Comparison of ENCODE assay signal across 12 cellular contexts in the genomic region with DNA sequence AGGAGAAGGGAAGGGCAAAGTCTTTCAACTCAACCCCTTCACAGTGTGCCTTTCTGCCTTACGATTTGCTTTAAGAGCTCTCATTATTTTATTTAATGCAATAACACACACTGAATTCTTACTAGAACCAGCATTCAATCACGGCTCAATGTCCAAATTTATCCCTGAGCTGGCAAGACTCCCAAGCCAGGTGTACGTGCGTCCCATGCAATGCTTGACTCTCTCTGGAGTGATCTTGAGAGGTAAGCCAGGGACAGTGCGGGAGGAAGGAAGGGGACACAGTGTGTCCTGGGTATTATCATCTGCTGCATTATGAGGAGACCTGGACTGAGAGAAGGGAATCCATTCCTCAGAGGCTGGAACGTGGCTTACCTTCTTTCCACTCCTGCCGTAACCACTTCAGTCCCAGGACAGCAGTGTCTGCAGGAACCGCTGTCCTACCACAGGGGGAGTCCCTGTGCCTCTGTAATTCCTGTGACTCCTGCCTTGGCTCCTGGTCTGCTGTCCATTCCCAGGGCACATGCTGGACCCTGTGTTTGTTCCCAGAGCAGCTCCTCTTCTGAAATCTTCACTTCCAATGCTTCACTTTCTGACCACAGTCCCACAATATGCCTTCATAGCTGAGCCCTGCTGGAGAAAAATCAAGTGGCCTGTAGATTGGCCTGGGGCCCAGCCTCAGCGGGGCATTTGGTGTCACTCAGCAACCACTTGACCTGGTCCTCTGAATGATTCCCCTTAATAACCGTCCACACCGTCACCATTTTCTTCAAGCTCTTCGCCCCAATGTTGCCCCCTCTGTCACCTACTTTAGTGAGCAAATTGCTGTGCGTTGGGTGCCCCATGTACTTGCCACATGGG. TPM values are rescaled to one million over a fixed set of nuclear protein-coding genes. Genes with fewer than 3 reads are reported as not detected.
DNase-seq lines count a peak whose midpoint lies in the region; ATAC-seq, FAIRE-seq and TF ChIP-seq lines count a peak whose summit lies in the region.
"Had no signal": no experiment of that assay in that cellular context is flagged by ENCODE, and none has a peak within 500 bp of the region (broad histone marks: within the 10 kb centered on the region; RNA-seq: fewer than 3 reads in every experiment).

No MANE protein-coding gene starts in this region.

- BruUV-seq in K562 (replicated peaks; lab: Mats Ljungman, UMichigan): no TSS peak

- TF ChIP-seq RAD21 in K562 (CRISPR knock-in tag; conservative IDR thresholded peaks at IDR 0.05 in 1 of 2, IDR thresholded peaks at IDR 0.05 in 1 of 2): no peak; a peak in 1 of 4 replicates

- no peaks in the 10 kb centered on the region for H3K9me1 ChIP-seq in K562 (ENCODE audit: control insufficient read depth, insufficient read depth, low read length)

- H3K79me2 ChIP-seq in K562 (ENCODE audit: control insufficient read depth, insufficient read depth, low read length): no peaks in the 10 kb centered on the region

- intact Hi-C loops in Right ventricle myocardium inferior (cut with DNase I) (no loop called here), K562 (cut with micrococcal nuclease) (no loop called here), upper lobe of right lung (cut with DNase I) (no loop called here)

- H3K36me3 ChIP-seq in right atrium auricular region: no peaks in the 10 kb centered on the region
- no peaks in the 10 kb centered on the region for H3K36me3 ChIP-seq in K562 (ENCODE audit: control insufficient read depth, insufficient read depth, low read length)
- no peaks in the 10 kb centered on the region for H3K36me3 ChIP-seq in upper lobe of right lung

- FAIRE-seq in K562 (lab: Jason Lieb, UNC): no peak

- H3K4me1 ChIP-seq in right atrium auricular region (peaks cover 0 to 8% of the 10 kb centered on the region in 2 donors), K562 (replicated peaks in 1 of 2; ENCODE audit: control insufficient read depth in 2 of 2, insufficient read depth in 2 of 2, low read length in 2 of 2) (no peaks in the 10 kb centered on the region), upper lobe of right lung (no peaks in the 10 kb centered on the region)

- no peak for TF ChIP-seq EP300 in K562 (IDR thresholded peaks at IDR 0.05; ENCODE audit: low read length)

- DNase-seq in Right ventricle myocardium inferior (ENCODE audit: missing footprints) (no peak), right atrium auricular region (ENCODE audit: low spot score) (no peak), K562 (ENCODE audit: extremely low read depth in 1 of 4, low spot score in 3 of 4) (peak in 1 of 4 experiments; percentile 14), iPS-NIHi7 (ENCODE audit: extremely low spot score) (peak; percentile 54), upper lobe of right lung (no peak), SIG-M5 (lab: John Stamatoyannopoulos, UW) (no peak), DMS53 (lab: John Stamatoyannopoulos, UW) (no peak)
- DNase-seq: activated CD4-positive, alpha-beta memory T cell treated with anti-CD3 and anti-CD28 coated beads for 36 hours; aorta; effector CD4-positive, alpha-beta T cell; posterior cingulate gyrus had no signal

- H3K9me3 ChIP-seq in right atrium auricular region (no peaks in the 10 kb centered on the region), K562 (replicated peaks; ENCODE audit: control insufficient read depth, insufficient read depth, low read depth, low read length) (no peaks in the 10 kb centered on the region), upper lobe of right lung (no peaks in the 10 kb centered on the region)

- TF ChIP-seq CTCF in right atrium auricular region (IDR thresholded peaks at IDR 0.05) (peak in 1 of 2 donors; percentile 28), K562 (IDR thresholded peaks at IDR 0.05 in 2 of 3, conservative IDR thresholded peaks at IDR 0.05 in 1 of 3; ENCODE audit: insufficient read depth in 2 of 3, low read depth in 1 of 3, low read length in 3 of 3) (peak; percentile 28 to 52 (median 46); a peak in 4 of 6 replicates), upper lobe of right lung (IDR thresholded peaks at IDR 0.05) (no peak)

- no peak overlapping the region for H3K4me2 ChIP-seq in K562 (ENCODE audit: insufficient read depth, low read length)

- H3K9ac ChIP-seq in K562 (ENCODE audit: insufficient read depth in 1 of 2, low read depth in 2 of 2, low read length in 2 of 2): no peak overlapping the region

- H3K27me3 ChIP-seq in right atrium auricular region (no peaks in the 10 kb centered on the region), K562 (ENCODE audit: control insufficient read depth in 2 of 2, insufficient read depth in 2 of 2, low read length in 2 of 2) (peaks cover 28 to 59% of the 10 kb centered on the region in 2 experiments; a peak in 4 of 5 replicates), upper lobe of right lung (no peaks in the 10 kb centered on the region)

- TF ChIP-seq POLR2A in K562 (conservative IDR thresholded peaks at IDR 0.05): no peak

- H4K20me1 ChIP-seq in K562 (replicated peaks; ENCODE audit: control insufficient read depth, insufficient read depth, low read length): no peaks in the 10 kb centered on the region

- CTCF ChIA-PET in K562 (lab: Yijun Ruan, JAX; ENCODE audit: low intra/inter-chr PET ratio): no interaction called here

- no peak overlapping the region for H3K4me3 ChIP-seq in right atrium auricular region
- H3K4me3 ChIP-seq in K562: no peak overlapping the region
- no peak overlapping the region for H3K4me3 ChIP-seq in upper lobe of right lung

- H3K27ac ChIP-seq in right atrium auricular region: no peak overlapping the region
- no peak overlapping the region for H3K27ac ChIP-seq in K562 (ENCODE audit: extremely low read depth, low read depth, low read length)
- H3K27ac ChIP-seq in upper lobe of right lung: no peak overlapping the region

- in situ Hi-C loops in K562 (cut with MboI): no loop called here

- no peak overlapping the region for H2AFZ ChIP-seq in K562 (ENCODE audit: low read depth, low read length)

- peak; percentile 40 for ATAC-seq in Right ventricle myocardium inferior
- peak; percentile 78 for ATAC-seq in K562
- ATAC-seq in upper lobe of right lung: peak; percentile 36
- no peak for ATAC-seq in HG03571 (IDR thresholded peaks at IDR 0.05; ENCODE audit: unreplicated experiment)

- 3% methylated on average over 13 of the region's 13 CpGs for WGBS in K562 (ENCODE audit: insufficient coverage, low coverage, missing lambda C conversion rate)

- POLR2A ChIA-PET in K562 (lab: Yijun Ruan, JAX): interaction anchor here (0.7 to 1.7 kb wide), 3 partner anchors 10 to 77 kb away, joined by 3 to 4 read pairs (median 3); no protein-coding TSS in a partner anchor

TF ChIP-seq in K562, 482 proteins besides CTCF, POLR2A, EP300 and RAD21:
- TF ChIP-seq, protein P1, sequence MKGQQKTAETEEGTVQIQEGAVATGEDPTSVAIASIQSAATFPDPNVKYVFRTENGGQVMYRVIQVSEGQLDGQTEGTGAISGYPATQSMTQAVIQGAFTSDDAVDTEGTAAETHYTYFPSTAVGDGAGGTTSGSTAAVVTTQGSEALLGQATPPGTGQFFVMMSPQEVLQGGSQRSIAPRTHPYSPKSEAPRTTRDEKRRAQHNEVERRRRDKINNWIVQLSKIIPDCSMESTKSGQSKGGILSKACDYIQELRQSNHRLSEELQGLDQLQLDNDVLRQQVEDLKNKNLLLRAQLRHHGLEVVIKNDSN (CRISPR knock-in tag; IDR thresholded peaks at IDR 0.05): no peak
- TF ChIP-seq XRCC3 (IDR thresholded peaks at IDR 0.05): no peak
- TF ChIP-seq, protein P2, sequence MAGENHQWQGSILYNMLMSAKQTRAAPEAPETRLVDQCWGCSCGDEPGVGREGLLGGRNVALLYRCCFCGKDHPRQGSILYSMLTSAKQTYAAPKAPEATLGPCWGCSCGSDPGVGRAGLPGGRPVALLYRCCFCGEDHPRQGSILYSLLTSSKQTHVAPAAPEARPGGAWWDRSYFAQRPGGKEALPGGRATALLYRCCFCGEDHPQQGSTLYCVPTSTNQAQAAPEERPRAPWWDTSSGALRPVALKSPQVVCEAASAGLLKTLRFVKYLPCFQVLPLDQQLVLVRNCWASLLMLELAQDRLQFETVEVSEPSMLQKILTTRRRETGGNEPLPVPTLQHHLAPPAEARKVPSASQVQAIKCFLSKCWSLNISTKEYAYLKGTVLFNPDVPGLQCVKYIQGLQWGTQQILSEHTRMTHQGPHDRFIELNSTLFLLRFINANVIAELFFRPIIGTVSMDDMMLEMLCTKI (IDR thresholded peaks at IDR 0.05; ENCODE audit: partially characterized antibody): no peak
- no peak for TF ChIP-seq ZNF282 (CRISPR knock-in tag; IDR thresholded peaks at IDR 0.05)
- no peak for TF ChIP-seq PML (IDR thresholded peaks at IDR 0.05; ENCODE audit: low read length)
- no peak for TF ChIP-seq GTF2F1 (IDR thresholded peaks at IDR 0.05; ENCODE audit: low read depth, low read length)

RNA-seq across cellular contexts. Expression of a gene that starts 28.6 kb away (rescaled TPM):
- total RNA-seq in Right ventricle myocardium inferior (1.4 TPM), right atrium auricular region (under 1 TPM; 0.43 to 0.70 TPM), K562 (2014; rRNA removed) (not detected in 2 replicates), K562 (2014; rRNA removed; fragmentation: Illumina TruSeq; extraction: Trizol) (not detected in 2 replicates), K562 (2015; rRNA removed; fragmentation: Illumina TruSeq; extraction: Trizol) (not detected in 2 replicates), K562 (2021) (not detected in 2 replicates), upper lobe of right lung (0.49 TPM)
- total RNA-seq in K562 (2011; cell fraction: chromatin; rRNA removed; ENCODE audit: low replicate concordance): not detected in 2 replicates
- total RNA-seq in K562 (2011; cell fraction: nucleolus; rRNA removed): not detected in 2 replicates
- total RNA-seq in K562 (2011; cell fraction: nucleoplasm; rRNA removed): not detected in 2 replicates
- polyA plus RNA-seq in K562 (2011; rRNA removed) (not detected in 2 replicates), K562 (2014; fragmentation: Illumina TruSeq; extraction: Trizol) (not detected in 2 replicates), K562 (2014; fragmentation: Nextera tagmentation; extraction: Ambion mirVana) (not detected), K562 (2014; rRNA removed) (not detected in 2 replicates)
- polyA plus RNA-seq in K562 (2011; cell fraction: cytosol; rRNA removed): not detected in 2 replicates
- not detected in 2 replicates for polyA plus RNA-seq in K562 (2011; cell fraction: nucleus; rRNA removed)
- polyA plus RNA-seq in K562 (2012): not detected in 2 replicates
- polyA minus RNA-seq in K562 (2011; rRNA and poly(A)+ RNA removed): not detected in 2 replicates
- polyA minus RNA-seq in K562 (2011; cell fraction: cytosol; rRNA and poly(A)+ RNA removed): not detected in 2 replicates
- not detected in 2 replicates for polyA minus RNA-seq in K562 (2011; cell fraction: nucleus; rRNA and poly(A)+ RNA removed)
- total RNA-seq: activated CD4-positive, alpha-beta memory T cell treated with anti-CD3 and anti-CD28 coated beads for 36 hours had no signal
